8 cellular contexts compared by ENCODE assay signal in genomic region chr12:27014859-27015729, GRCh38. TPM values are rescaled to one million over a fixed set of nuclear protein-coding genes. Genes with fewer than 3 reads are reported as not detected.
DNase-seq lines count a peak whose midpoint lies in the region; ATAC-seq and TF ChIP-seq lines count a peak whose summit lies in the region.

No MANE protein-coding gene starts in this region.

- no peak for TF ChIP-seq RAD21 in IMR-90 (IDR thresholded peaks at IDR 0.05; ENCODE audit: low read length)

- peak overlapping the region; percentile 86 for H4K5ac ChIP-seq in IMR-90 (ENCODE audit: low read depth, low read length)
- no peak overlapping the region for H4K5ac ChIP-seq in mesendoderm (ENCODE audit: low read length)

- H3K27ac Mint-ChIP-seq in CD8-positive, alpha-beta T cell = peak overlapping the region; percentile 92
- peak overlapping the region; percentile 92 for H3K27ac Mint-ChIP-seq in MCF 10A (ENCODE audit: low read depth, unreplicated experiment)

- H2AFZ ChIP-seq in IMR-90 (replicated peaks; ENCODE audit: low read length, poor library complexity) = peak overlapping the region; percentile 96

- H3K56ac ChIP-seq in IMR-90 (ENCODE audit: extremely low read depth, insufficient read depth, low read length) = peak overlapping the region; percentile 22
- H3K56ac ChIP-seq in mesendoderm (ENCODE audit: low read length) = peak overlapping the region; percentile 84

- no peak for TF ChIP-seq POLR2A in IMR-90 (IDR thresholded peaks at IDR 0.05; ENCODE audit: low read depth, low read length)

- H3K27me3 Mint-ChIP-seq in CD8-positive, alpha-beta T cell (ENCODE audit: low read depth) = no peaks in the 10 kb centered on the region
- no peaks in the 10 kb centered on the region for H3K27me3 Mint-ChIP-seq in MCF 10A (ENCODE audit: insufficient read depth, unreplicated experiment)

- H3K4me2 ChIP-seq in IMR-90 (ENCODE audit: low read depth, low read length) (peak overlapping the region; percentile 91; the same call in 1 of the 2 replicates), mesendoderm (ENCODE audit: low read length) (no peak overlapping the region)

- H2BK120ac ChIP-seq in IMR-90 (ENCODE audit: low read depth, low read length) = peak overlapping the region; percentile 84
- H2BK120ac ChIP-seq in mesendoderm (ENCODE audit: low read depth, low read length) = peak overlapping the region; percentile 2

- H3K4me3 ChIP-seq in CD8-positive, alpha-beta T cell (ENCODE audit: low read depth, low read length) = peak overlapping the region; percentile 36
- peak overlapping the region; percentile 68; the same call in 1 of the 2 replicates for H3K4me3 ChIP-seq in IMR-90 (ENCODE audit: insufficient read depth, low read depth, low read length)
- H3K4me3 ChIP-seq in mesendoderm (ENCODE audit: low read length) = no peak overlapping the region
- peak overlapping the region; percentile 60 to 80 for H3K4me3 ChIP-seq in aorta (ENCODE audit: low read length in 2 of 2)

- H3K9me3 ChIP-seq in CD8-positive, alpha-beta T cell (ENCODE audit: low read length) = no peaks in the 10 kb centered on the region
- H3K9me3 ChIP-seq in IMR-90 (ENCODE audit: control insufficient read depth, insufficient read depth, low read length) (no peaks in the 10 kb centered on the region), aorta (ENCODE audit: control insufficient read depth, low read length) (no peaks in the 10 kb centered on the region)

- BruUV-seq in IMR-90 (replicated peaks; lab: Mats Ljungman, UMichigan) (no TSS peak), MCF 10A (replicated peaks; lab: Mats Ljungman, UMichigan) (no TSS peak)

- intact Hi-C loops in CD8-positive, alpha-beta T cell (cut with DNase I, micrococcal nuclease) = loop anchor here (1.0 to 10.0 kb wide), 15 partner anchors 7 to 1960 kb away; partner anchors contain the start of genes FGFR1OP2 (in 2 of the 2), ITPR2 (in 2 of the 2), MED21 (in 2 of the 2) and MRPS35 (in 2 of the 2)
- intact Hi-C loops in IMR-90 (cut with micrococcal nuclease) (loop anchor here (1.0 to 5.0 kb wide), 5 partner anchors 78 to 291 kb away; partner anchors contain the start of genes FGFR1OP2, INTS13 and STK38L), MCF 10A (cut with micrococcal nuclease) (loop anchor here (1.0 to 10.0 kb wide), 7 partner anchors 108 to 900 kb away; partner anchors contain the start of gene STK38L), aorta (cut with DNase I) (loop anchor here (5.0 to 10.0 kb wide), 2 partner anchors 78 to 160 kb away; partner anchors contain the start of genes FGFR1OP2 (in 2 of the 2) and INTS13 (in 2 of the 2))

- H3K36me3 ChIP-seq in CD8-positive, alpha-beta T cell (ENCODE audit: insufficient read depth, low read length) = no peaks in the 10 kb centered on the region
- H3K36me3 ChIP-seq in IMR-90 (ENCODE audit: control insufficient read depth, insufficient read depth, low read length) (no peaks in the 10 kb centered on the region), mesendoderm (ENCODE audit: control insufficient read depth, insufficient read depth, low read length) (no peaks in the 10 kb centered on the region), aorta (ENCODE audit: control insufficient read depth in 1 of 2, insufficient read depth in 2 of 2, low read length in 1 of 2) (no peaks in the 10 kb centered on the region)

- peak overlapping the region; percentile 59; the same call in 1 of the 2 replicates for H2AK5ac ChIP-seq in IMR-90 (ENCODE audit: low read depth, low read length)
- no peak overlapping the region for H2AK5ac ChIP-seq in mesendoderm (ENCODE audit: low read length)

- dilution Hi-C loops in IMR-90 (cut with HindIII; ENCODE audit: low sequenced_read_pairs, unreplicated experiment) = no loop called here

- WGBS in IMR-90 (ENCODE audit: extremely low coverage in 2 of 2, insufficient read length in 1 of 2), 2 experiments = 83% methylated on average over 2 of the region's 12 CpGs; no CpG with 5 or more reads in 1 of the 2 experiments
- WGBS in mesendoderm (ENCODE audit: extremely low coverage, insufficient coverage, low lambda C conversion rate) = no CpG with 5 or more reads among the region's 12 CpGs
- 40 to 44% methylated on average over 12 of the region's 12 CpGs for WGBS in aorta, 2 donors

- peak overlapping the region; percentile 93 for H3K4me3 Mint-ChIP-seq in CD8-positive, alpha-beta T cell
- H3K4me3 Mint-ChIP-seq in MCF 10A (ENCODE audit: unreplicated experiment) = peak overlapping the region; percentile 89

- peak overlapping the region; percentile 65; the same call in 1 of the 3 replicates for H2BK15ac ChIP-seq in IMR-90 (ENCODE audit: low read depth, low read length)
- H2BK15ac ChIP-seq in mesendoderm (replicated peaks; ENCODE audit: low read depth) = peak overlapping the region; percentile 19

- peak overlapping the region; percentile 89 for H4K91ac ChIP-seq in IMR-90 (ENCODE audit: insufficient read depth, low read depth, low read length)

- no peaks in the 10 kb centered on the region; the same call in 1 of the 2 replicates for H4K20me1 ChIP-seq in IMR-90 (ENCODE audit: insufficient read depth, low read length)

- H3K4ac ChIP-seq in IMR-90 (ENCODE audit: low read depth, low read length) (peak overlapping the region; percentile 80), mesendoderm (ENCODE audit: low read depth, low read length) (no peak overlapping the region)

- peak overlapping the region; percentile 51 for H2AK9ac ChIP-seq in IMR-90 (replicated peaks; ENCODE audit: low read depth, low read length, poor library complexity)

- peak overlapping the region; percentile 80 for H3K27ac ChIP-seq in CD8-positive, alpha-beta T cell (ENCODE audit: low read depth, low read length)
- H3K27ac ChIP-seq in IMR-90 (ENCODE audit: insufficient read depth, low read length) = peak overlapping the region; percentile 20
- H3K27ac ChIP-seq in mesendoderm (ENCODE audit: low read depth, low read length) = no peak overlapping the region
- peak overlapping the region; percentile 59 to 90 for H3K27ac ChIP-seq in aorta (ENCODE audit: low read depth in 1 of 2, low read length in 2 of 2)

- H3K14ac ChIP-seq in IMR-90 (replicated peaks; ENCODE audit: low read depth, low read length) = peak overlapping the region; percentile 98

- H3K4me1 Mint-ChIP-seq in CD8-positive, alpha-beta T cell (ENCODE audit: low read depth) = peaks cover 44% of the 10 kb centered on the region
- peaks cover 30% of the 10 kb centered on the region for H3K4me1 Mint-ChIP-seq in MCF 10A (ENCODE audit: insufficient read depth, unreplicated experiment)

- H3K79me1 ChIP-seq in IMR-90 (ENCODE audit: low read depth in 1 of 2, low read length in 2 of 2) (peaks cover 7 to 21% of the 10 kb centered on the region in 2 experiments), mesendoderm (ENCODE audit: low read length) (no peaks in the 10 kb centered on the region)

- no peak for ATAC-seq in CD8-positive, alpha-beta T cell
- ATAC-seq in IMR-90 (ENCODE audit: low read depth) = no peak
- peak; percentile 31 for ATAC-seq in aorta (ENCODE audit: low FRiP score)
- ATAC-seq in HG02981 (IDR thresholded peaks at IDR 0.05; ENCODE audit: unreplicated experiment) = no peak

- no peak for TF ChIP-seq CTCF in CD8-positive, alpha-beta T cell (IDR thresholded peaks at IDR 0.05)
- no peak for TF ChIP-seq CTCF in IMR-90 (conservative IDR thresholded peaks at IDR 0.05; ENCODE audit: low read depth, low read length)
- no peak for TF ChIP-seq CTCF in MCF 10A (IDR thresholded peaks at IDR 0.05; ENCODE audit: unreplicated experiment)

- H3K9ac ChIP-seq in IMR-90 (ENCODE audit: low read depth, low read length) (peak overlapping the region; percentile 77), mesendoderm (ENCODE audit: low read length) (peak overlapping the region; percentile 66)

- CTCF ChIA-PET in CD8-positive, alpha-beta T cell (lab: Charles Lee) = interaction anchor here (0.6 to 4.0 kb wide), 13 partner anchors 11 to 294 kb away, joined by 3 to 29 read pairs (median 3); partner anchors contain the start of genes INTS13 and ITPR2
- CTCF ChIA-PET in IMR-90 (lab: Yijun Ruan, JAX) (interaction anchor here (0.6 to 1.4 kb wide), 4 partner anchors 67 to 292 kb away, joined by 3 read pairs; partner anchors contain the start of genes C12orf71 and STK38L), MCF 10A (lab: Yijun Ruan, JAX) (interaction anchor here (0.7 to 2.6 kb wide), 18 partner anchors 9 to 621 kb away, joined by 3 to 26 read pairs (median 4); partner anchors contain the start of gene INTS13)

- no peak for DNase-seq in CD8-positive, alpha-beta T cell
- DNase-seq in IMR-90 (no peak), MCF 10A (ENCODE audit: unreplicated experiment) (no peak), mesendoderm (peak; percentile 28), aorta (no peak), mesenteric fat pad (ENCODE audit: low spot score) (no peak), NCI-H1417 treated with DMSO at 0.1 percent for 48 hours (lab: John Stamatoyannopoulos, UW) (no peak)

- in situ Hi-C loops in IMR-90 (cut with MboI; ENCODE audit: low sequenced_read_pairs) = loop anchor here (5.0 kb wide), 1 partner anchor 287 kb away; no protein-coding TSS in a partner anchor

- no peaks in the 10 kb centered on the region for H3K79me2 ChIP-seq in mesendoderm (ENCODE audit: control insufficient read depth, insufficient read depth, low read length)

- H4K8ac ChIP-seq in IMR-90 (ENCODE audit: low read depth in 2 of 2, low read length in 2 of 2) = peak overlapping the region; percentile 41 to 99
- H4K8ac ChIP-seq in mesendoderm (ENCODE audit: low read depth, low read length) = peak overlapping the region; percentile 98

- H3K9me3 Mint-ChIP-seq in CD8-positive, alpha-beta T cell = no peaks in the 10 kb centered on the region
- no peaks in the 10 kb centered on the region for H3K9me3 Mint-ChIP-seq in MCF 10A (ENCODE audit: unreplicated experiment)

- peaks cover 25% of the 10 kb centered on the region for H3K4me1 ChIP-seq in CD8-positive, alpha-beta T cell (ENCODE audit: insufficient read depth, low read length)
- H3K4me1 ChIP-seq in IMR-90 (ENCODE audit: control insufficient read depth, insufficient read depth, low read length) = no peaks in the 10 kb centered on the region
- peaks cover 5% of the 10 kb centered on the region for H3K4me1 ChIP-seq in mesendoderm (ENCODE audit: control insufficient read depth, low read depth, low read length)
- H3K4me1 ChIP-seq in aorta (ENCODE audit: control insufficient read depth in 1 of 2, insufficient read depth in 2 of 2, low read length in 2 of 2) = peaks cover 3 to 12% of the 10 kb centered on the region in 2 donors

- H2BK5ac ChIP-seq in IMR-90 (ENCODE audit: low read depth, low read length, poor library complexity, severe bottlenecking) = peak overlapping the region; percentile 83
- no peak overlapping the region for H2BK5ac ChIP-seq in mesendoderm (ENCODE audit: low read length)

- peak overlapping the region; percentile 77 for H2BK20ac ChIP-seq in IMR-90 (ENCODE audit: low read depth, low read length)

- H3K36me3 Mint-ChIP-seq in CD8-positive, alpha-beta T cell = peaks cover 8% of the 10 kb centered on the region
- H3K36me3 Mint-ChIP-seq in MCF 10A (ENCODE audit: insufficient read depth, unreplicated experiment) = peaks cover 12% of the 10 kb centered on the region

- H3K27me3 ChIP-seq in CD8-positive, alpha-beta T cell (ENCODE audit: insufficient read depth, low read length) = no peaks in the 10 kb centered on the region
- no peaks in the 10 kb centered on the region for H3K27me3 ChIP-seq in IMR-90 (ENCODE audit: control insufficient read depth, insufficient read depth, low read length)
- H3K27me3 ChIP-seq in mesendoderm (ENCODE audit: insufficient read depth, low read length, poor library complexity) = no peaks in the 10 kb centered on the region
- H3K27me3 ChIP-seq in aorta (ENCODE audit: control insufficient read depth in 1 of 2, insufficient read depth in 2 of 2, low read length in 1 of 2) = no peaks in the 10 kb centered on the region

- no peaks in the 10 kb centered on the region for H3K9me1 ChIP-seq in IMR-90 (ENCODE audit: insufficient read depth, low read length)

- H3K18ac ChIP-seq in IMR-90 (ENCODE audit: low read depth, low read length) (peak overlapping the region; percentile 70; the same call in 1 of the 2 replicates), mesendoderm (ENCODE audit: low read length) (no peak overlapping the region)

- peak overlapping the region; percentile 85 for H3K23ac ChIP-seq in IMR-90 (ENCODE audit: low read depth, low read length)
- no peak overlapping the region for H3K23ac ChIP-seq in mesendoderm (ENCODE audit: low read length)

- POLR2A ChIA-PET in CD8-positive, alpha-beta T cell (lab: Charles Lee) = interaction anchor here (0.7 to 3.9 kb wide), 3 partner anchors 176 to 291 kb away, joined by 3 to 29 read pairs (median 3); partner anchors contain the start of gene ITPR2
- POLR2A ChIA-PET in IMR-90 (lab: Charles Lee; ENCODE audit: unreplicated experiment) (no interaction called here), MCF 10A (lab: Yijun Ruan, JAX) (interaction anchor here (0.7 to 6.4 kb wide), 17 partner anchors 10 to 319 kb away, joined by 3 to 45 read pairs (median 8); partner anchors contain the start of genes C12orf71, FGFR1OP2, INTS13 and STK38L)

RNA-seq across cellular contexts. Expression of gene TM7SF3, which starts 0.9 kb away (rescaled TPM):
- 1 to 10 TPM; 5.8 to 7.2 TPM for total RNA-seq in CD8-positive, alpha-beta T cell
- total RNA-seq in IMR-90 (2012; rRNA removed) = 45.3 and 46.6 TPM in 2 replicates
- 27.0 and 35.3 TPM in 2 replicates for polyA plus RNA-seq in IMR-90 (2012; rRNA removed)
- polyA plus RNA-seq in IMR-90 (2012; cell fraction: cytosol; rRNA removed) = 13.3 and 16.9 TPM in 2 replicates
- 10.7 and 39.2 TPM in 2 replicates for polyA plus RNA-seq in IMR-90 (2012; cell fraction: nucleus; rRNA removed; ENCODE audit: low replicate concordance)
- 112 and 119 TPM in 2 replicates for total RNA-seq in MCF 10A (2022)
- polyA plus RNA-seq in mesendoderm (2013, experiment 1 of 2) = 28.5 TPM
- 31.3 TPM for polyA plus RNA-seq in mesendoderm (2013, experiment 2 of 2)
- 10 to 100 TPM; 49.7 to 56.1 TPM for total RNA-seq in aorta
- 100 to 1,000 TPM in 1 of 2 donors, 10 to 100 TPM in 1; 69.6 to 245 TPM for polyA plus RNA-seq in aorta
- total RNA-seq in mesenteric fat pad = 38.3 TPM

RNA-seq across cellular contexts. Expression of gene MED21, which starts 7.3 kb away (rescaled TPM):
- 100 to 1,000 TPM; 102 to 109 TPM for total RNA-seq in CD8-positive, alpha-beta T cell
- total RNA-seq in IMR-90 (2012; rRNA removed) = 61.1 and 105 TPM in 2 replicates
- polyA plus RNA-seq in IMR-90 (2012; rRNA removed) = 13.8 and 17.0 TPM in 2 replicates
- 6.8 and 10.2 TPM in 2 replicates for polyA plus RNA-seq in IMR-90 (2012; cell fraction: cytosol; rRNA removed)
- polyA plus RNA-seq in IMR-90 (2012; cell fraction: nucleus; rRNA removed; ENCODE audit: low replicate concordance) = 2.6 and 14.5 TPM in 2 replicates
- total RNA-seq in MCF 10A (2022) = 43.9 and 50.0 TPM in 2 replicates
- 41.0 TPM for polyA plus RNA-seq in mesendoderm (2013, experiment 1 of 2)
- polyA plus RNA-seq in mesendoderm (2013, experiment 2 of 2) = 44.7 TPM
- 10 to 100 TPM; 58.8 to 61.6 TPM for total RNA-seq in aorta
- polyA plus RNA-seq in aorta = 10 to 100 TPM; 27.1 to 67.7 TPM
- total RNA-seq in mesenteric fat pad = 35.6 TPM
